1 cellular context compared by ENCODE assay signal in the genomic region with DNA sequence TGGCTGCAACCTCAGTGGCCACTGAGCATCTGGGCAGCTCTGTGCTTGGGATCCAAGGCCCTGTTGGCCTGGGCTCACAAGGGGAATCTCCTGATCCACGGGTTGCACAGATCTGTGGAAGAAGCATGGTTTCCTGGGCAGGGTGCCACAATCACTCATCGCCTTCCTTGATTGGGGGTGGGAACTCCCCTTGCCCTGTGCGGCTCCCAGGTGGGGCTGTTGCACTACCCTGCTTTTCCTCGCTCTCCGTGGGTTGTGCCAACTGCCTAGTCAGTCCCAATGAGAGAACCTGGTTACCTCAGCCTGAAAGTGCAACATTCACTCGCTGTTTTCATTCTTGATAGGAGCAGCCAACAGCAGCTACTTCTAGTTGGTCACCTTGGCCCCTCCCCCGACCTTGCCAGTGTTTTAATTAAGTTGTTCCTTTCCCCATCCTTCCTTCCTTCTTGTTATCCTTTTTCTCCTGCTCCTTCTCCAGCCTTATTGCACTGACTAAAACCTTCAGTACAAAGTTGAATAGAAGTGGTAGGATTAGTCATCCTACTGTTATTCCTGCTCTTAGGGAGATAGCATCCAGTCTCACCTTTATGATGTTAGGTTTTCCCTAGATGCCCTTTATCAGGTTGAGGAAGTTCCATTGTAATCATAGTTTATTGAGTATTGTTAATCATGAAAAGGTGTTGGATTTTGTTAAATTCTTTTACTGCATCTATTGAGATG. TPM values are rescaled to one million over a fixed set of nuclear protein-coding genes. Genes with fewer than 3 reads are reported as not detected.
"Had no signal": no experiment of that assay in that cellular context is flagged by ENCODE, and none has a peak within 500 bp of the region (broad histone marks: within the 10 kb centered on the region; RNA-seq: fewer than 3 reads in every experiment).

No MANE protein-coding gene starts in this region.

RNA-seq across cellular contexts. Expression of gene PDZK1, which starts 50.8 kb away (rescaled TPM):
- total RNA-seq: kidney epithelial cell had no signal
